Comparison of ENCODE assay signal across 17 cellular contexts in genomic region chr18:13486686-13487085, GRCh38.
DNase-seq lines count a peak whose midpoint lies in the region; ATAC-seq, FAIRE-seq and TF ChIP-seq lines count a peak whose summit lies in the region.
"Had no signal": no experiment of that assay in that cellular context is flagged by ENCODE, and none has a peak within 500 bp of the region (broad histone marks: within the 10 kb centered on the region; RNA-seq: fewer than 3 reads in every experiment).

No MANE protein-coding gene starts in this region.

- no peak overlapping the region for H3K4me3 ChIP-seq in H1 (ENCODE audit: extremely low read depth in 1 of 4, insufficient read depth in 2 of 4, low read depth in 3 of 4, low read length in 4 of 4)
- no peak overlapping the region for H3K4me3 ChIP-seq in HAP-1
- no peak overlapping the region for H3K4me3 ChIP-seq in heart right ventricle

- no peak overlapping the region for H2BK12ac ChIP-seq in H1 (ENCODE audit: low read depth, low read length)

- no peak overlapping the region for H3K23ac ChIP-seq in H1 (ENCODE audit: insufficient read length)

- TF ChIP-seq POLR2A in H1 (IDR thresholded peaks at IDR 0.05; ENCODE audit: control extremely low read depth in 1 of 2, low read depth in 2 of 2, low read length in 2 of 2) = no peak

- no peak overlapping the region for H2BK15ac ChIP-seq in H1 (ENCODE audit: low read length)

- H3K27me3 Mint-ChIP-seq in activated CD8-positive, alpha-beta T cell treated with anti-CD3 and anti-CD28 coated beads, Interleukin-2, amount 10 ng/mL, durations not matched to agents 7 days and 5 days (ENCODE audit: low read depth) = no peaks in the 10 kb centered on the region
- H3K27me3 Mint-ChIP-seq in activated CD8-positive, alpha-beta T cell treated with anti-CD3 and anti-CD28 coated beads for 36 hours = no peaks in the 10 kb centered on the region
- H3K27me3 Mint-ChIP-seq in T-helper 17 cell = no peaks in the 10 kb centered on the region
- no peaks in the 10 kb centered on the region for H3K27me3 Mint-ChIP-seq in natural killer cell treated with Interleukin-12 subunit alpha and Interleukin-12 subunit beta and Interleukin-15 and Interleukin-18, amount 100 ng/mL, for 72 hours

- H3K18ac ChIP-seq in H1 (ENCODE audit: extremely low read depth, low read length) = no peak overlapping the region

- H3K4me1 Mint-ChIP-seq in activated CD8-positive, alpha-beta T cell treated with anti-CD3 and anti-CD28 coated beads, Interleukin-2, amount 10 ng/mL, durations not matched to agents 7 days and 5 days (ENCODE audit: low read depth) = peaks cover 29% of the 10 kb centered on the region
- peaks cover 41% of the 10 kb centered on the region for H3K4me1 Mint-ChIP-seq in activated CD8-positive, alpha-beta T cell treated with anti-CD3 and anti-CD28 coated beads for 36 hours (ENCODE audit: low read depth)
- H3K4me1 Mint-ChIP-seq in T-helper 17 cell = peaks cover 28% of the 10 kb centered on the region
- H3K4me1 Mint-ChIP-seq in natural killer cell treated with Interleukin-12 subunit alpha and Interleukin-12 subunit beta and Interleukin-15 and Interleukin-18, amount 100 ng/mL, for 72 hours (ENCODE audit: low read depth in 2 of 2) = peaks cover 15 to 31% of the 10 kb centered on the region in 2 donors

- TF ChIP-seq CTCF in activated CD8-positive, alpha-beta T cell treated with anti-CD3 and anti-CD28 coated beads for 36 hours (IDR thresholded peaks at IDR 0.05) = no peak
- TF ChIP-seq CTCF in H1 (IDR thresholded peaks at IDR 0.05; ENCODE audit: control extremely low read depth in 1 of 3, insufficient read depth in 1 of 3, low read depth in 1 of 3, low read length in 3 of 3) = no peak
- TF ChIP-seq CTCF in heart right ventricle (IDR thresholded peaks at IDR 0.05) = no peak

- H2AFZ ChIP-seq in H1 (ENCODE audit: low read length) = no peak overlapping the region

- ATAC-seq in activated CD8-positive, alpha-beta T cell treated with anti-CD3 and anti-CD28 coated beads, Interleukin-2, amount 10 ng/mL, durations not matched to agents 7 days and 5 days = no peak
- no peak for ATAC-seq in activated CD8-positive, alpha-beta T cell treated with anti-CD3 and anti-CD28 coated beads for 36 hours
- ATAC-seq in T-helper 17 cell (no peak), heart right ventricle (no peak)
- ATAC-seq in natural killer cell treated with Interleukin-12 subunit alpha and Interleukin-12 subunit beta and Interleukin-15 and Interleukin-18, amount 100 ng/mL, for 72 hours = no peak
- ATAC-seq: HCT116 had no signal

- H4K20me1 ChIP-seq in H1 (replicated peaks in 1 of 2; ENCODE audit: control insufficient read depth in 1 of 2, insufficient read depth in 2 of 2, low read length in 2 of 2) = peaks cover 0 to 1% of the 10 kb centered on the region in 2 experiments

- H2BK5ac ChIP-seq in H1 (ENCODE audit: low read depth, low read length) = no peak overlapping the region

- peak overlapping the region; percentile 29 for H3K27ac Mint-ChIP-seq in activated CD8-positive, alpha-beta T cell treated with anti-CD3 and anti-CD28 coated beads, Interleukin-2, amount 10 ng/mL, durations not matched to agents 7 days and 5 days
- H3K27ac Mint-ChIP-seq in activated CD8-positive, alpha-beta T cell treated with anti-CD3 and anti-CD28 coated beads for 36 hours = no peak overlapping the region
- peak overlapping the region; percentile 69 for H3K27ac Mint-ChIP-seq in T-helper 17 cell
- peak overlapping the region; percentile 44 to 52 for H3K27ac Mint-ChIP-seq in natural killer cell treated with Interleukin-12 subunit alpha and Interleukin-12 subunit beta and Interleukin-15 and Interleukin-18, amount 100 ng/mL, for 72 hours

- H3K9me3 Mint-ChIP-seq in activated CD8-positive, alpha-beta T cell treated with anti-CD3 and anti-CD28 coated beads, Interleukin-2, amount 10 ng/mL, durations not matched to agents 7 days and 5 days (ENCODE audit: insufficient read depth) = no peaks in the 10 kb centered on the region
- no peaks in the 10 kb centered on the region for H3K9me3 Mint-ChIP-seq in activated CD8-positive, alpha-beta T cell treated with anti-CD3 and anti-CD28 coated beads for 36 hours
- no peaks in the 10 kb centered on the region for H3K9me3 Mint-ChIP-seq in natural killer cell treated with Interleukin-12 subunit alpha and Interleukin-12 subunit beta and Interleukin-15 and Interleukin-18, amount 100 ng/mL, for 72 hours

- H3K9me3 ChIP-seq in T-helper 17 cell (ENCODE audit: control insufficient read depth, low read length, poor library complexity, severe bottlenecking) (no peaks in the 10 kb centered on the region), H1 (ENCODE audit: insufficient read depth in 2 of 2, low read depth in 1 of 2, low read length in 1 of 2) (no peaks in the 10 kb centered on the region), HAP-1 (no peaks in the 10 kb centered on the region), heart right ventricle (no peaks in the 10 kb centered on the region)

- 55% methylated on average over 9 of the region's 9 CpGs; no CpG with 5 or more reads in 1 of the 2 experiments for WGBS in H1 (ENCODE audit: extremely low coverage in 1 of 2, insufficient coverage in 1 of 2, insufficient read length in 1 of 2, insufficient replicate concordance in 2 of 2, low coverage in 1 of 2, low lambda C conversion rate in 2 of 2, missing lambda C conversion rate in 1 of 2), 2 experiments
- 74 to 79% methylated on average over 9 of the region's 9 CpGs for WGBS in heart right ventricle, 2 donors

- no peaks in the 10 kb centered on the region for H3K27me3 ChIP-seq in H1 (replicated peaks in 1 of 4; ENCODE audit: control insufficient read depth in 3 of 4, extremely low read depth in 1 of 4, insufficient read depth in 3 of 4, low read length in 3 of 4)
- no peaks in the 10 kb centered on the region for H3K27me3 ChIP-seq in HAP-1 (ENCODE audit: low read depth)
- no peaks in the 10 kb centered on the region for H3K27me3 ChIP-seq in heart right ventricle

- POLR2A ChIA-PET in activated CD8-positive, alpha-beta T cell treated with anti-CD3 and anti-CD28 coated beads, Interleukin-2, amount 10 ng/mL, durations not matched to agents 7 days and 5 days (lab: Charles Lee) = no interaction called here
- POLR2A ChIA-PET in activated CD8-positive, alpha-beta T cell treated with anti-CD3 and anti-CD28 coated beads for 36 hours (lab: Charles Lee) = no interaction called here
- POLR2A ChIA-PET in H1 (lab: Charles Lee; ENCODE audit: partially characterized antibody) = no interaction called here

- no peaks in the 10 kb centered on the region for H3K79me1 ChIP-seq in H1 (ENCODE audit: low read depth, low read length)

- peak overlapping the region; percentile 36; the same call in 1 of the 2 replicates for H4K8ac ChIP-seq in H1 (ENCODE audit: extremely low read depth, insufficient read depth, low read length)

- CTCF ChIA-PET in activated CD8-positive, alpha-beta T cell treated with anti-CD3 and anti-CD28 coated beads, Interleukin-2, amount 10 ng/mL, durations not matched to agents 7 days and 5 days (lab: Charles Lee) = interaction anchor here (1.7 kb wide), 1 partner anchor 270 kb away, joined by 4 read pairs; no protein-coding TSS in a partner anchor
- CTCF ChIA-PET in activated CD8-positive, alpha-beta T cell treated with anti-CD3 and anti-CD28 coated beads for 36 hours (lab: Charles Lee) = no interaction called here
- CTCF ChIA-PET in H1 (lab: Charles Lee; ENCODE audit: partially characterized antibody) = interaction anchor here (0.9 kb wide), 1 partner anchor 165 kb away, joined by 4 read pairs; no protein-coding TSS in a partner anchor

- peaks cover 0 to 8% (median 3%) of the 10 kb centered on the region in 4 experiments; a peak in 5 of 7 replicates for H3K4me1 ChIP-seq in H1 (replicated peaks in 1 of 4; ENCODE audit: control insufficient read depth in 3 of 4, insufficient read depth in 4 of 4, low read length in 3 of 4)
- H3K4me1 ChIP-seq in HAP-1 = no peaks in the 10 kb centered on the region
- H3K4me1 ChIP-seq in heart right ventricle = peaks cover 0 to 4% (median 0%) of the 10 kb centered on the region in 9 donors

- no peak overlapping the region for H3K14ac ChIP-seq in H1 (ENCODE audit: insufficient read length)

- no peak overlapping the region for H2BK20ac ChIP-seq in H1 (ENCODE audit: low read length)

- H2BK120ac ChIP-seq in H1 (replicated peaks; ENCODE audit: low read depth, low read length) = no peak overlapping the region

- FAIRE-seq in H1 (lab: Jason Lieb, UNC) = no peak
- FAIRE-seq: D721Med, GM12892, GM19239 had no signal

- H3K36me3 ChIP-seq in H1 (ENCODE audit: control insufficient read depth in 2 of 4, insufficient read depth in 4 of 4, low read length in 3 of 4) (no peaks in the 10 kb centered on the region), HAP-1 (replicated peaks) (no peaks in the 10 kb centered on the region), heart right ventricle (peaks cover 0 to 26% (median 0%) of the 10 kb centered on the region in 9 donors)

- no peak for TF ChIP-seq RAD21 in H1 (IDR thresholded peaks at IDR 0.05 in 1 of 2, conservative IDR thresholded peaks at IDR 0.05 in 1 of 2; ENCODE audit: low read depth in 2 of 2, low read length in 2 of 2)

- H3K4me2 ChIP-seq in H1 (ENCODE audit: insufficient read depth in 1 of 2, low read depth in 2 of 2, low read length in 2 of 2) = no peak overlapping the region; a peak in 1 of 4 replicates

- H3K23me2 ChIP-seq in H1 (ENCODE audit: low read depth, low read length) = no peaks in the 10 kb centered on the region

- in situ Hi-C loops in HAP-1 (cut with MboI; ENCODE audit: low sequenced_read_pairs) = no loop called here

- intact Hi-C loops in activated CD8-positive, alpha-beta T cell treated with anti-CD3 and anti-CD28 coated beads for 36 hours (cut with micrococcal nuclease) = no loop called here
- intact Hi-C loops in heart right ventricle (cut with DNase I) = no loop called here

- H3K27ac ChIP-seq in H1 (ENCODE audit: low read depth, low read length) (no peak overlapping the region), heart right ventricle (no peak overlapping the region)
- H3K27ac ChIP-seq: 22Rv1 had no signal

- TF ChIP-seq EP300 in H1 (IDR thresholded peaks at IDR 0.05; ENCODE audit: borderline replicate concordance in 1 of 2, low read depth in 2 of 2, low read length in 2 of 2) = no peak

- no peak overlapping the region for H4K5ac ChIP-seq in H1 (ENCODE audit: insufficient read length, low read depth, low read length)

- no peaks in the 10 kb centered on the region for H3K79me2 ChIP-seq in H1 (ENCODE audit: control insufficient read depth in 1 of 2, insufficient read depth in 2 of 2, low read length in 2 of 2)

- no peak overlapping the region for H3K4me3 Mint-ChIP-seq in activated CD8-positive, alpha-beta T cell treated with anti-CD3 and anti-CD28 coated beads, Interleukin-2, amount 10 ng/mL, durations not matched to agents 7 days and 5 days
- no peak overlapping the region for H3K4me3 Mint-ChIP-seq in activated CD8-positive, alpha-beta T cell treated with anti-CD3 and anti-CD28 coated beads for 36 hours
- no peak overlapping the region for H3K4me3 Mint-ChIP-seq in T-helper 17 cell
- no peak overlapping the region for H3K4me3 Mint-ChIP-seq in natural killer cell treated with Interleukin-12 subunit alpha and Interleukin-12 subunit beta and Interleukin-15 and Interleukin-18, amount 100 ng/mL, for 72 hours
- H3K4me3 Mint-ChIP-seq: CD14-positive monocyte had no signal

- H3K36me3 Mint-ChIP-seq in activated CD8-positive, alpha-beta T cell treated with anti-CD3 and anti-CD28 coated beads, Interleukin-2, amount 10 ng/mL, durations not matched to agents 7 days and 5 days (ENCODE audit: low read depth) = peaks cover 30% of the 10 kb centered on the region
- H3K36me3 Mint-ChIP-seq in activated CD8-positive, alpha-beta T cell treated with anti-CD3 and anti-CD28 coated beads for 36 hours (ENCODE audit: low read depth) = peaks cover 10% of the 10 kb centered on the region
- H3K36me3 Mint-ChIP-seq in T-helper 17 cell (ENCODE audit: low read depth) = no peaks in the 10 kb centered on the region
- H3K36me3 Mint-ChIP-seq in natural killer cell treated with Interleukin-12 subunit alpha and Interleukin-12 subunit beta and Interleukin-15 and Interleukin-18, amount 100 ng/mL, for 72 hours = no peaks in the 10 kb centered on the region

- DNase-seq in activated CD8-positive, alpha-beta T cell treated with anti-CD3 and anti-CD28 coated beads, Interleukin-2, amount 10 ng/mL, durations not matched to agents 7 days and 5 days = no peak
- DNase-seq in activated CD8-positive, alpha-beta T cell treated with anti-CD3 and anti-CD28 coated beads for 36 hours = no peak
- DNase-seq in T-helper 17 cell (no peak), H1 (ENCODE audit: low read depth in 1 of 2, low spot score in 2 of 2) (no peak), HAP-1 (ENCODE audit: low spot score in 2 of 2) (no peak), NOMO-1 (lab: John Stamatoyannopoulos, UW; ENCODE audit: unreplicated experiment in 2 of 2) (no peak), heart right ventricle (no peak)
- no peak for DNase-seq in natural killer cell treated with Interleukin-12 subunit alpha and Interleukin-12 subunit beta and Interleukin-15 and Interleukin-18, amount 100 ng/mL, for 72 hours (ENCODE audit: low spot score)
- DNase-seq: DMS153, DND-41, GDM1 had no signal

- no peak overlapping the region for H3K56ac ChIP-seq in H1 (replicated peaks; ENCODE audit: insufficient read length, low read depth, low read length)

- no peak overlapping the region for H2AK5ac ChIP-seq in H1 (ENCODE audit: low read depth, low read length)

- no peak overlapping the region for H3K9ac ChIP-seq in H1 (replicated peaks in 1 of 4; ENCODE audit: extremely low read depth in 1 of 4, low read depth in 3 of 4, low read length in 3 of 4)

- H3K4ac ChIP-seq in H1 (replicated peaks; ENCODE audit: insufficient read length, low read depth, low read length) = no peak overlapping the region

- no peak overlapping the region for H4K91ac ChIP-seq in H1 (replicated peaks; ENCODE audit: insufficient read length, low read length)
